8 cellular contexts compared by ENCODE assay signal in genomic region chr7:151756076-151756731, GRCh38.
A peak's percentile ranks its signal among the peaks of the same experiment; 100 is the strongest.
DNase-seq lines count a peak whose midpoint lies in the region; ATAC-seq, FAIRE-seq and TF ChIP-seq lines count a peak whose summit lies in the region.

No MANE protein-coding gene starts in this region.

- no peak for ATAC-seq in right cardiac atrium

- no peak overlapping the region for H3K4me3 ChIP-seq in right cardiac atrium (ENCODE audit: low read length)

- H3K27me3 Mint-ChIP-seq in chondrocyte (ENCODE audit: low read depth): no peaks in the 10 kb centered on the region

- WGBS in right cardiac atrium: 85% methylated on average over 19 of the region's 19 CpGs

- peaks cover 7% of the 10 kb centered on the region for H3K9me3 Mint-ChIP-seq in chondrocyte (ENCODE audit: low read depth)

- DNase-seq in H54 (ENCODE audit: insufficient read length, low spot score) (peak; percentile 59), chondrocyte (ENCODE audit: low spot score) (peak; percentile 76), GOT3 (lab: John Stamatoyannopoulos, UW) (no peak), NCI-H128 (lab: John Stamatoyannopoulos, UW; ENCODE audit: unreplicated experiment) (no peak), right cardiac atrium (no peak), pons (ENCODE audit: low spot score) (no peak)
- DNase-seq in activated CD4-positive, CD25-positive, alpha-beta regulatory T cell treated with anti-CD3 and anti-CD28 coated beads, Interleukin-2, amount 50 U/mL, for 16 hours (ENCODE audit: low read depth, low spot score): peak; percentile 42
- DNase-seq in stimulated activated CD4-positive, alpha-beta T cell treated with anti-CD3 and anti-CD28 coated beads, Interleukin-15, amount 100 ng/mL, for 48 hours (ENCODE audit: low read depth in 2 of 2): peak; percentile 50 to 59

- peaks cover 6% of the 10 kb centered on the region for H3K4me1 ChIP-seq in right cardiac atrium (ENCODE audit: control insufficient read depth, insufficient read depth, low read length)

- no peaks in the 10 kb centered on the region for H3K9me3 ChIP-seq in right cardiac atrium (ENCODE audit: control insufficient read depth, low read length)

- intact Hi-C loops in right cardiac atrium (cut with DNase I): loop anchor here (5.0 to 10.0 kb wide), 5 partner anchors 184 to 391 kb away; no protein-coding TSS in a partner anchor

- peak overlapping the region; percentile 91 for H3K27ac Mint-ChIP-seq in chondrocyte (ENCODE audit: unreplicated experiment)

- H3K27me3 ChIP-seq in right cardiac atrium (ENCODE audit: control insufficient read depth, insufficient read depth): no peaks in the 10 kb centered on the region

- H3K27ac ChIP-seq in right cardiac atrium (ENCODE audit: low read length): no peak overlapping the region

- H3K4me3 Mint-ChIP-seq in chondrocyte (ENCODE audit: unreplicated experiment): no peak overlapping the region

- TF ChIP-seq CTCF in chondrocyte (IDR thresholded peaks at IDR 0.05): no peak

- TF ChIP-seq POLR2A in H54 (IDR thresholded peaks at IDR 0.05; ENCODE audit: low read depth, low read length): no peak

- H3K36me3 Mint-ChIP-seq in chondrocyte (ENCODE audit: low read depth): no peaks in the 10 kb centered on the region

- peaks cover 68% of the 10 kb centered on the region for H3K4me1 Mint-ChIP-seq in chondrocyte (ENCODE audit: low read depth)

- no peak for FAIRE-seq in H54 (lab: Jason Lieb, UNC)

Comparison
In these comparisons a context has a peak if more than half of its experiments do, and no peak if none do; other contexts are left out.
1. DNase-seq: peak in H54 (single experiment), activated CD4-positive, CD25-positive, alpha-beta regulatory T cell treated with anti-CD3 and anti-CD28 coated beads, Interleukin-2, amount 50 U/mL, for 16 hours (single experiment), chondrocyte (single experiment) and stimulated activated CD4-positive, alpha-beta T cell treated with anti-CD3 and anti-CD28 coated beads, Interleukin-15, amount 100 ng/mL, for 48 hours (2 of 2); none in GOT3 (single experiment), NCI-H128 (single experiment), right cardiac atrium (0 of 3) and pons (single experiment).